In genomic region chr3:184379375-184380209, GRCh38 we compare ENCODE assay signal across 9 cellular contexts. TPM values are rescaled to one million over a fixed set of nuclear protein-coding genes. Genes with fewer than 3 reads are reported as not detected.
DNase-seq lines count a peak whose midpoint lies in the region; ATAC-seq, FAIRE-seq and TF ChIP-seq lines count a peak whose summit lies in the region.
"Had no signal": no experiment of that assay in that cellular context is flagged by ENCODE, and none has a peak within 500 bp of the region (broad histone marks: within the 10 kb centered on the region; RNA-seq: fewer than 3 reads in every experiment).

Gene CHRD (plus strand): TSS chr3:184380054. CDS start chr3:184380319, 265 bp downstream.

- H3K4me1 ChIP-seq in neuron (ENCODE audit: insufficient read depth, low read length): peaks cover 36% of the 10 kb centered on the region

- H3K9me3 ChIP-seq in SK-N-MC (ENCODE audit: low read depth, low read length) (no peaks in the 10 kb centered on the region), neuron (ENCODE audit: low read length) (no peaks in the 10 kb centered on the region)

- DNase-seq in AG20443 (ENCODE audit: low spot score) (peak; percentile 37), SK-N-MC (ENCODE audit: low read depth, low spot score) (no peak), fibroblast of villous mesenchyme (ENCODE audit: low read depth) (no peak), NCI-H1417 (lab: John Stamatoyannopoulos, UW) (no peak), D721Med (ENCODE audit: insufficient read length, low spot score) (no peak)
- DNase-seq: central memory CD4-positive, alpha-beta T cell had no signal

- TF ChIP-seq CTCF in fibroblast of villous mesenchyme (IDR thresholded peaks at IDR 0.05; ENCODE audit: insufficient read depth, low read depth, low read length) (no peak), D721Med (IDR thresholded peaks at IDR 0.05; ENCODE audit: insufficient read depth, missing control alignments) (no peak)

- H3K4me3 ChIP-seq in SK-N-MC (peak within 1 kb of the TSS; percentile 77), fibroblast of villous mesenchyme (ENCODE audit: low read depth, low read length) (peak within 1 kb of the TSS; percentile 33), neuron (ENCODE audit: low read length) (peak within 1 kb of the TSS; percentile 43)

- H3K9ac ChIP-seq in SK-N-MC (ENCODE audit: insufficient read length): no peak within 1 kb of the TSS

- peaks cover 4% of the 10 kb centered on the region for H3K27me3 ChIP-seq in neuron (ENCODE audit: insufficient read depth, low read length)

- H3K36me3 ChIP-seq in SK-N-MC (ENCODE audit: insufficient read depth, low read length): no peaks in the 10 kb centered on the region
- no peaks in the 10 kb centered on the region for H3K36me3 ChIP-seq in neuron (ENCODE audit: insufficient read depth, low read length)

- no peak within 1 kb of the TSS for H3K27ac ChIP-seq in SK-N-MC

- FAIRE-seq in D721Med (lab: Jason Lieb, UNC): no peak

- H2AFZ ChIP-seq in neuron (ENCODE audit: low read depth, low read length): no peak within 1 kb of the TSS

- ATAC-seq in GM19351 (IDR thresholded peaks at IDR 0.05; ENCODE audit: unreplicated experiment) (no peak), GM21529 (IDR thresholded peaks at IDR 0.05; ENCODE audit: unreplicated experiment) (no peak)

RNA-seq across cellular contexts. Expression of gene CHRD, which starts in this region (rescaled TPM):
- 1.7 and 3.5 TPM in 2 replicates for total RNA-seq in fibroblast of villous mesenchyme
